Comparison of ENCODE assay signal across 8 cellular contexts in the genomic region with DNA sequence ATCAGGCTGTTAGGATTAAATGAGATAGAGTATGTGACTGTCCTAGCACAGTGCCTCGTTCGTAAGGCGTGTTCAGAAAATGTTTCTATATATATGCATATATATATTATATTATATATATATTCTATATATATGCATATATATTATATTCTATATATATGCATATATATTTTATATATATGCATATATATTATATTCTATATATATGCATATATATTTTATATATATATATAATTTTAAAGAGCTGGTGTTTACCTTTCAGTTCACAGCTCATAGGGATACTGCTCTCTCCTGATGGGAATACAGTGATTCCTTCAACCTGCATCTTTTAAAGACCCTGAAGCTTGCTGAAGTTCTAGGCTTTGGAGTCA. TPM values are rescaled to one million over a fixed set of nuclear protein-coding genes. Genes with fewer than 3 reads are reported as not detected.
DNase-seq lines count a peak whose midpoint lies in the region; TF ChIP-seq lines count a peak whose summit lies in the region.

No MANE protein-coding gene starts in this region.

- peaks cover 37% of the 10 kb centered on the region for H3K4me1 ChIP-seq in muscle layer of colon (ENCODE audit: insufficient read depth, low read length)

- intact Hi-C loops in head of caudate nucleus (cut with DNase I) = no loop called here

- peak overlapping the region; percentile 91 for H3K27ac ChIP-seq in muscle layer of colon (ENCODE audit: low read depth, low read length)

- no peak for DNase-seq in AG04449 (ENCODE audit: low read depth, low spot score)
- no peak for DNase-seq in chondrocyte (ENCODE audit: low spot score)
- no peak for DNase-seq in NCI-H345 treated with DMSO at 0.1 percent for 48 hours (lab: John Stamatoyannopoulos, UW; ENCODE audit: unreplicated experiment)
- DNase-seq in head of caudate nucleus = no peak
- DNase-seq in GM20000 (ENCODE audit: low spot score) = no peak
- no peak for DNase-seq in SHP77 (lab: John Stamatoyannopoulos, UW)

- H3K36me3 Mint-ChIP-seq in IgD-negative memory B cell (peaks cover 5% of the 10 kb centered on the region), chondrocyte (ENCODE audit: low read depth) (peaks cover 6% of the 10 kb centered on the region)

- H3K4me3 ChIP-seq in AG04449 (ENCODE audit: low read depth, low read length) (peak overlapping the region; percentile 84), muscle layer of colon (ENCODE audit: low read depth in 1 of 2, low read length in 2 of 2) (peak overlapping the region; percentile 92 to 95)

- H3K9me3 ChIP-seq in muscle layer of colon (ENCODE audit: low read length) = no peaks in the 10 kb centered on the region

- no peaks in the 10 kb centered on the region for H3K9me3 Mint-ChIP-seq in IgD-negative memory B cell
- H3K9me3 Mint-ChIP-seq in chondrocyte (ENCODE audit: low read depth) = no peaks in the 10 kb centered on the region

- H3K27ac Mint-ChIP-seq in IgD-negative memory B cell = peak overlapping the region; percentile 78 to 100 (median 99)
- peak overlapping the region; percentile 95 for H3K27ac Mint-ChIP-seq in chondrocyte (ENCODE audit: unreplicated experiment)

- CTCF ChIA-PET in AG04449 (lab: Yijun Ruan, JAX) = interaction anchor here (1.0 to 3.8 kb wide), 6 partner anchors 20 to 198 kb away, joined by 3 to 26 read pairs (median 3); no protein-coding TSS in a partner anchor

- no peaks in the 10 kb centered on the region for H3K27me3 Mint-ChIP-seq in IgD-negative memory B cell
- peaks cover 3% of the 10 kb centered on the region for H3K27me3 Mint-ChIP-seq in chondrocyte (ENCODE audit: low read depth)

- no peak for TF ChIP-seq CTCF in AG04449 (IDR thresholded peaks at IDR 0.05; ENCODE audit: insufficient read depth, low read length, missing control alignments)
- TF ChIP-seq CTCF in chondrocyte (IDR thresholded peaks at IDR 0.05) = no peak
- no peak for TF ChIP-seq CTCF in GM20000 (IDR thresholded peaks at IDR 0.05; ENCODE audit: extremely low read depth, missing control alignments)

- POLR2A ChIA-PET in AG04449 (lab: Yijun Ruan, JAX) = interaction anchor here (0.6 to 1.4 kb wide), 2 partner anchors 196 to 352 kb away, joined by 3 to 7 read pairs; no protein-coding TSS in a partner anchor

- peak overlapping the region in 3 of 4 donors; percentile 96 to 97 (median 96) for H3K4me3 Mint-ChIP-seq in IgD-negative memory B cell
- peak overlapping the region; percentile 84 for H3K4me3 Mint-ChIP-seq in chondrocyte (ENCODE audit: unreplicated experiment)

- H3K4me1 Mint-ChIP-seq in IgD-negative memory B cell = peaks cover 2 to 19% (median 9%) of the 10 kb centered on the region in 3 donors
- peaks cover 5% of the 10 kb centered on the region for H3K4me1 Mint-ChIP-seq in chondrocyte (ENCODE audit: low read depth)

- no peaks in the 10 kb centered on the region for H3K27me3 ChIP-seq in muscle layer of colon (ENCODE audit: control insufficient read depth in 1 of 2, insufficient read depth in 2 of 2, low read length in 2 of 2)

- H3K36me3 ChIP-seq in muscle layer of colon (ENCODE audit: insufficient read depth, low read length) = peaks cover 20% of the 10 kb centered on the region

- peak overlapping the region; percentile 98 for H3K9ac ChIP-seq in muscle layer of colon (ENCODE audit: low read length)

RNA-seq across cellular contexts. Expression of a gene that starts 0.7 kb away (rescaled TPM):
- polyA plus RNA-seq in IgD-negative memory B cell = 238 TPM
- total RNA-seq in chondrocyte = 81.8 to 109 TPM (median 87.6 TPM) in 3 replicates
